11 cellular contexts compared by ENCODE assay signal in genomic region chrX:13667940-13668339, GRCh38.
"Had no signal": no experiment of that assay in that cellular context is flagged by ENCODE, and none has a peak within 500 bp of the region (broad histone marks: within the 10 kb centered on the region; RNA-seq: fewer than 3 reads in every experiment).

No MANE protein-coding gene starts in this region.

- H3K9me3 Mint-ChIP-seq: activated CD4-positive, alpha-beta memory T cell treated with anti-CD3 and anti-CD28 coated beads for 36 hours; activated T-cell treated with anti-CD3 and anti-CD28 coated beads, Interleukin-2, amount 50 U/mL, for 4 hours had no signal

- H3K27ac ChIP-seq: gastrocnemius medialis, ovary, tibial artery had no signal

- H3K4me1 ChIP-seq: gastrocnemius medialis had no signal

- DNase-seq: activated CD4-positive, alpha-beta memory T cell treated with anti-CD3 and anti-CD28 coated beads for 36 hours; activated CD4-positive, alpha-beta T cell treated with anti-CD3 and anti-CD28 coated beads for 1 hour; activated effector memory CD4-positive, alpha-beta T cell treated with anti-CD3 and anti-CD28 coated beads, Interleukin-2, amount 50 U/mL, for 16 hours; activated T-cell treated with anti-CD3 and anti-CD28 coated beads, Interleukin-2, amount 50 U/mL, for 4 hours; gastrocnemius medialis; ovary; stimulated activated CD4-positive, alpha-beta T cell treated with anti-CD3 and anti-CD28 coated beads, Interleukin-15, amount 100 ng/mL, for 24 hours; stomach; tibial artery had no signal

- H3K4me3 ChIP-seq: gastrocnemius medialis, hepatocyte, ovary, stomach, tibial artery had no signal

- H3K27me3 ChIP-seq: gastrocnemius medialis, hepatocyte, ovary, stomach, tibial artery had no signal

- H3K4me3 Mint-ChIP-seq: activated CD4-positive, alpha-beta memory T cell treated with anti-CD3 and anti-CD28 coated beads for 36 hours; activated T-cell treated with anti-CD3 and anti-CD28 coated beads, Interleukin-2, amount 50 U/mL, for 4 hours had no signal

- H3K27me3 Mint-ChIP-seq: activated CD4-positive, alpha-beta memory T cell treated with anti-CD3 and anti-CD28 coated beads for 36 hours had no signal

- H3K36me3 ChIP-seq: ovary had no signal

- H3K9me3 ChIP-seq: gastrocnemius medialis, ovary, stomach, tibial artery had no signal

- H3K27ac Mint-ChIP-seq: activated naive CD4-positive, alpha-beta T cell treated with anti-CD3 and anti-CD28 coated beads, Interleukin-2, amount 50 U/mL, for 72 hours had no signal
